ENCODE assay signal across 21 cellular contexts in genomic region chr15:33066584-33066983, GRCh38.
DNase-seq lines count a peak whose midpoint lies in the region; ATAC-seq, FAIRE-seq and TF ChIP-seq lines count a peak whose summit lies in the region.
"Had no signal": no experiment of that assay in that cellular context is flagged by ENCODE, and none has a peak within 500 bp of the region (broad histone marks: within the 10 kb centered on the region; RNA-seq: fewer than 3 reads in every experiment).

No MANE protein-coding gene starts in this region.

- H3K27ac ChIP-seq in breast epithelium, result peak overlapping the region; percentile 93 to 95
- H3K27ac ChIP-seq in H1 (ENCODE audit: low read depth, low read length), result no peak overlapping the region
- no peak overlapping the region for H3K27ac ChIP-seq in neural progenitor cell
- H3K27ac ChIP-seq in Karpas-422 (ENCODE audit: low read length), result no peak overlapping the region
- H3K27ac ChIP-seq: ascending aorta, C4-2B, foreskin keratinocyte had no signal

- no peak overlapping the region for H3K27ac Mint-ChIP-seq in MCF 10A (ENCODE audit: low read depth, unreplicated experiment)
- H3K27ac Mint-ChIP-seq in neural progenitor cell, result no peak overlapping the region
- H3K27ac Mint-ChIP-seq: activated naive CD4-positive, alpha-beta T cell treated with anti-CD3 and anti-CD28 coated beads, Interleukin-2, amount 10 ng/mL, durations not matched to agents 7 days and 5 days; IgD-negative memory B cell; T-cell had no signal

- no peaks in the 10 kb centered on the region for H3K36me3 ChIP-seq in breast epithelium
- H3K36me3 ChIP-seq in H1 (ENCODE audit: control insufficient read depth in 2 of 4, insufficient read depth in 4 of 4, low read length in 3 of 4), result no peaks in the 10 kb centered on the region
- H3K36me3 ChIP-seq in neural progenitor cell, result no peaks in the 10 kb centered on the region
- no peaks in the 10 kb centered on the region for H3K36me3 ChIP-seq in Karpas-422 (ENCODE audit: insufficient read depth, low read length)
- H3K36me3 ChIP-seq: ascending aorta had no signal

- H3K18ac ChIP-seq in H1 (ENCODE audit: extremely low read depth, low read length), result no peak overlapping the region

- H3K4me3 ChIP-seq in breast epithelium, result peak overlapping the region in 2 of 3 donors; percentile 48 to 63
- H3K4me3 ChIP-seq in H1 (ENCODE audit: extremely low read depth in 1 of 4, insufficient read depth in 2 of 4, low read depth in 3 of 4, low read length in 4 of 4), result no peak overlapping the region
- no peak overlapping the region for H3K4me3 ChIP-seq in neural progenitor cell
- no peak overlapping the region for H3K4me3 ChIP-seq in Karpas-422 (ENCODE audit: low read length)
- H3K4me3 ChIP-seq: ascending aorta had no signal

- peaks cover 4% of the 10 kb centered on the region for H3K36me3 Mint-ChIP-seq in MCF 10A (ENCODE audit: insufficient read depth, unreplicated experiment)
- no peaks in the 10 kb centered on the region for H3K36me3 Mint-ChIP-seq in neural progenitor cell
- H3K36me3 Mint-ChIP-seq: activated naive CD4-positive, alpha-beta T cell treated with anti-CD3 and anti-CD28 coated beads, Interleukin-2, amount 10 ng/mL, durations not matched to agents 7 days and 5 days; IgD-negative memory B cell; T-cell had no signal

- intact Hi-C loops in breast epithelium (cut with DNase I; ENCODE audit: low total_unique reads), result no loop called here
- intact Hi-C loops in MCF 10A (cut with micrococcal nuclease), result no loop called here

- H3K79me1 ChIP-seq in H1 (ENCODE audit: low read depth, low read length), result no peaks in the 10 kb centered on the region

- no peak overlapping the region for H4K8ac ChIP-seq in H1 (ENCODE audit: extremely low read depth, insufficient read depth, low read length)

- no peak for ATAC-seq in GM21529 (IDR thresholded peaks at IDR 0.05; ENCODE audit: unreplicated experiment)
- ATAC-seq: foreskin keratinocyte, T-cell had no signal

- H3K27me3 ChIP-seq in breast epithelium (no peaks in the 10 kb centered on the region), H1 (replicated peaks in 1 of 4; ENCODE audit: control insufficient read depth in 3 of 4, extremely low read depth in 1 of 4, insufficient read depth in 3 of 4, low read length in 3 of 4) (no peaks in the 10 kb centered on the region; a peak in 1 of 7 replicates), neural progenitor cell (no peaks in the 10 kb centered on the region), Karpas-422 (ENCODE audit: low read length) (no peaks in the 10 kb centered on the region)
- H3K27me3 ChIP-seq: ascending aorta, foreskin keratinocyte had no signal

- H3K4me1 Mint-ChIP-seq in MCF 10A (ENCODE audit: insufficient read depth, unreplicated experiment), result peaks cover 28% of the 10 kb centered on the region
- H3K4me1 Mint-ChIP-seq in neural progenitor cell, result peaks cover 34% of the 10 kb centered on the region

- no peak overlapping the region for H2BK120ac ChIP-seq in H1 (replicated peaks; ENCODE audit: low read depth, low read length)

- H3K27me3 Mint-ChIP-seq in MCF 10A (ENCODE audit: insufficient read depth, unreplicated experiment), result no peaks in the 10 kb centered on the region
- peaks cover 3% of the 10 kb centered on the region for H3K27me3 Mint-ChIP-seq in neural progenitor cell (ENCODE audit: insufficient read depth, low read depth)

- peak overlapping the region; percentile 61; the same call in 1 of the 2 replicates for H2AK5ac ChIP-seq in H1 (ENCODE audit: low read depth, low read length)

- DNase-seq in breast epithelium (ENCODE audit: low spot score in 2 of 2), result no peak
- no peak for DNase-seq in MCF 10A (ENCODE audit: unreplicated experiment)
- no peak for DNase-seq in H1 (ENCODE audit: low read depth in 1 of 2, low spot score in 2 of 2)
- no peak for DNase-seq in neural progenitor cell (ENCODE audit: low spot score)
- no peak for DNase-seq in Karpas-422
- no peak for DNase-seq in erythroblast (lab: John Stamatoyannopoulos, UW)
- DNase-seq in NCI-H345 (lab: John Stamatoyannopoulos, UW), result no peak
- DNase-seq: activated CD4-positive, alpha-beta T cell treated with anti-CD3 and anti-CD28 coated beads, Interleukin-2, amount 50 U/mL, for 4 hours; activated naive CD4-positive, alpha-beta T cell treated with anti-CD3 and anti-CD28 coated beads, Interleukin-2, amount 10 ng/mL, durations not matched to agents 7 days and 5 days; activated T-cell treated with anti-CD3 and anti-CD28 coated beads for 4 hours; foreskin keratinocyte; GM23248; NCI-H2029; NCI-H446 treated with DMSO at 0.1 percent for 48 hours; stimulated activated CD4-positive, alpha-beta T cell treated with anti-CD3 and anti-CD28 coated beads, Interleukin-4, amount 100 ng/mL, for 1 hour; T-cell had no signal

- no peaks in the 10 kb centered on the region for H3K23me2 ChIP-seq in H1 (ENCODE audit: low read depth, low read length)

- peaks cover 4 to 8% of the 10 kb centered on the region in 2 donors for H3K4me1 ChIP-seq in breast epithelium
- peaks cover 8 to 23% (median 19%) of the 10 kb centered on the region in 4 experiments for H3K4me1 ChIP-seq in H1 (replicated peaks in 1 of 4; ENCODE audit: control insufficient read depth in 3 of 4, insufficient read depth in 4 of 4, low read length in 3 of 4)
- H3K4me1 ChIP-seq in neural progenitor cell, result peaks cover 27% of the 10 kb centered on the region
- no peaks in the 10 kb centered on the region for H3K4me1 ChIP-seq in Karpas-422 (ENCODE audit: low read length)
- H3K4me1 ChIP-seq: ascending aorta, foreskin keratinocyte had no signal

- TF ChIP-seq EP300 in H1 (IDR thresholded peaks at IDR 0.05; ENCODE audit: borderline replicate concordance in 1 of 2, low read depth in 2 of 2, low read length in 2 of 2), result no peak

- no peak overlapping the region for H3K23ac ChIP-seq in H1 (ENCODE audit: insufficient read length)

- no peak overlapping the region for H4K5ac ChIP-seq in H1 (ENCODE audit: insufficient read length, low read depth, low read length)

- FAIRE-seq in H1 (lab: Jason Lieb, UNC), result no peak
- FAIRE-seq: A204.1 had no signal

- 87% methylated on average over 8 of the region's 8 CpGs; no CpG with 5 or more reads in 1 of the 2 experiments for WGBS in H1 (ENCODE audit: extremely low coverage in 1 of 2, insufficient coverage in 1 of 2, insufficient read length in 1 of 2, insufficient replicate concordance in 2 of 2, low coverage in 1 of 2, low lambda C conversion rate in 2 of 2, missing lambda C conversion rate in 1 of 2), 2 experiments

- H2AFZ ChIP-seq in H1 (ENCODE audit: low read length) (no peak overlapping the region), neural progenitor cell (replicated peaks) (peak overlapping the region; percentile 9), Karpas-422 (ENCODE audit: low read length) (no peak overlapping the region)

- H3K4me2 ChIP-seq in H1 (ENCODE audit: insufficient read depth in 1 of 2, low read depth in 2 of 2, low read length in 2 of 2), result peak overlapping the region in 1 of 2 experiments; percentile 67; a peak in 2 of 4 replicates
- no peak overlapping the region for H3K4me2 ChIP-seq in neural progenitor cell
- H3K4me2 ChIP-seq in Karpas-422 (ENCODE audit: low read depth, low read length, poor library complexity, severe bottlenecking), result no peak overlapping the region

- no peaks in the 10 kb centered on the region for H3F3A ChIP-seq in neural progenitor cell (ENCODE audit: low read depth)

- TF ChIP-seq CTCF in breast epithelium (IDR thresholded peaks at IDR 0.05) (no peak), MCF 10A (IDR thresholded peaks at IDR 0.05; ENCODE audit: unreplicated experiment) (no peak), H1 (IDR thresholded peaks at IDR 0.05; ENCODE audit: control extremely low read depth in 1 of 3, insufficient read depth in 1 of 3, low read depth in 1 of 3, low read length in 3 of 3) (no peak), neural progenitor cell (IDR thresholded peaks at IDR 0.05) (no peak)

- H3K9me3 ChIP-seq in breast epithelium (no peaks in the 10 kb centered on the region), H1 (ENCODE audit: insufficient read depth in 2 of 2, low read depth in 1 of 2, low read length in 1 of 2) (no peaks in the 10 kb centered on the region), neural progenitor cell (ENCODE audit: low read depth) (no peaks in the 10 kb centered on the region), Karpas-422 (ENCODE audit: low read length) (no peaks in the 10 kb centered on the region)
- H3K9me3 ChIP-seq: ascending aorta had no signal

- H4K20me1 ChIP-seq in H1 (replicated peaks in 1 of 2; ENCODE audit: control insufficient read depth in 1 of 2, insufficient read depth in 2 of 2, low read length in 2 of 2), result no peaks in the 10 kb centered on the region
- H4K20me1 ChIP-seq in neural progenitor cell (ENCODE audit: low read depth), result no peaks in the 10 kb centered on the region
- H4K20me1 ChIP-seq in Karpas-422 (ENCODE audit: insufficient read depth, low read depth, low read length), result 0 out of 2 replicates have a peak, but pooled peaks cover 3% of the 10 kb centered on the region

- TF ChIP-seq POLR2A in breast epithelium (IDR thresholded peaks at IDR 0.05) (no peak), H1 (IDR thresholded peaks at IDR 0.05; ENCODE audit: control extremely low read depth in 1 of 2, low read depth in 2 of 2, low read length in 2 of 2) (no peak), erythroblast (IDR thresholded peaks at IDR 0.05; ENCODE audit: low read length) (no peak)

- H2BK12ac ChIP-seq in H1 (ENCODE audit: low read depth, low read length), result peak overlapping the region; percentile 70; the same call in 1 of the 2 replicates

- no peak overlapping the region for H3K56ac ChIP-seq in H1 (replicated peaks; ENCODE audit: insufficient read length, low read depth, low read length)

- H3K14ac ChIP-seq in H1 (ENCODE audit: insufficient read length), result no peak overlapping the region

- CTCF ChIA-PET in MCF 10A (lab: Yijun Ruan, JAX), result interaction anchor here (0.7 to 1.3 kb wide), 5 partner anchors 44 to 217 kb away, joined by 3 to 6 read pairs (median 4); no protein-coding TSS in a partner anchor
- CTCF ChIA-PET in H1 (lab: Charles Lee; ENCODE audit: partially characterized antibody), result interaction anchor here (0.6 to 1.4 kb wide), 6 partner anchors 9 to 78 kb away, joined by 3 to 5 read pairs (median 4); no protein-coding TSS in a partner anchor

- no peaks in the 10 kb centered on the region for H3K79me2 ChIP-seq in H1 (ENCODE audit: control insufficient read depth in 1 of 2, insufficient read depth in 2 of 2, low read length in 2 of 2)
- H3K79me2 ChIP-seq in neural progenitor cell (ENCODE audit: low read depth), result no peaks in the 10 kb centered on the region
- no peaks in the 10 kb centered on the region for H3K79me2 ChIP-seq in Karpas-422 (ENCODE audit: low read length)

- H2BK15ac ChIP-seq in H1 (ENCODE audit: low read length), result no peak overlapping the region; the same call in 1 of the 2 replicates

- H3K4me3 Mint-ChIP-seq in MCF 10A (ENCODE audit: unreplicated experiment), result no peak overlapping the region
- H3K4me3 Mint-ChIP-seq in neural progenitor cell, result no peak overlapping the region
- H3K4me3 Mint-ChIP-seq: activated naive CD4-positive, alpha-beta T cell treated with anti-CD3 and anti-CD28 coated beads, Interleukin-2, amount 10 ng/mL, durations not matched to agents 7 days and 5 days; IgD-negative memory B cell had no signal

- TF ChIP-seq RAD21 in H1 (IDR thresholded peaks at IDR 0.05 in 1 of 2, conservative IDR thresholded peaks at IDR 0.05 in 1 of 2; ENCODE audit: low read depth in 2 of 2, low read length in 2 of 2), result no peak

- peak overlapping the region; percentile 15 for H4K91ac ChIP-seq in H1 (replicated peaks; ENCODE audit: insufficient read length, low read length)

- H3K9ac ChIP-seq in H1 (replicated peaks in 1 of 4; ENCODE audit: extremely low read depth in 1 of 4, low read depth in 3 of 4, low read length in 3 of 4), result no peak overlapping the region
- no peak overlapping the region for H3K9ac ChIP-seq in neural progenitor cell
- no peak overlapping the region for H3K9ac ChIP-seq in Karpas-422 (ENCODE audit: low read length)

- BruUV-seq in MCF 10A (replicated peaks; lab: Mats Ljungman, UMichigan), result no TSS peak

- no peaks in the 10 kb centered on the region for H3K9me2 ChIP-seq in Karpas-422 (replicated peaks; ENCODE audit: insufficient read depth, low read length)

- POLR2A ChIA-PET in MCF 10A (lab: Yijun Ruan, JAX), result no interaction called here
- POLR2A ChIA-PET in H1 (lab: Charles Lee; ENCODE audit: partially characterized antibody), result interaction anchor here (1.1 to 1.7 kb wide), 3 partner anchors 12 to 32 kb away, joined by 3 to 6 read pairs (median 4); no protein-coding TSS in a partner anchor

- H2BK20ac ChIP-seq in H1 (ENCODE audit: low read length), result peak overlapping the region; percentile 51; the same call in 1 of the 2 replicates

- no peak overlapping the region for H3K4ac ChIP-seq in H1 (replicated peaks; ENCODE audit: insufficient read length, low read depth, low read length)

- H2BK5ac ChIP-seq in H1 (ENCODE audit: low read depth, low read length), result peak overlapping the region; percentile 75; the same call in 1 of the 2 replicates

- no peaks in the 10 kb centered on the region for H3K9me3 Mint-ChIP-seq in MCF 10A (ENCODE audit: unreplicated experiment)
- H3K9me3 Mint-ChIP-seq in neural progenitor cell, result no peaks in the 10 kb centered on the region
- H3K9me3 Mint-ChIP-seq: activated naive CD4-positive, alpha-beta T cell treated with anti-CD3 and anti-CD28 coated beads, Interleukin-2, amount 10 ng/mL, durations not matched to agents 7 days and 5 days; IgD-negative memory B cell; T-cell had no signal

Comparison
In these comparisons a context has a peak if more than half of its experiments do, and no peak if none do; other contexts are left out.
1. H3K27ac ChIP-seq: peak in breast epithelium (2 of 2); none in H1 (single experiment), neural progenitor cell (single experiment) and Karpas-422 (single experiment).
2. H3K4me3 ChIP-seq: peak in breast epithelium (2 of 3); none in H1 (0 of 4), neural progenitor cell (single experiment) and Karpas-422 (single experiment).